In genomic region chr18:45316127-45316526, GRCh38 we compare ENCODE assay signal across 17 cellular contexts.
"Had no signal": no experiment of that assay in that cellular context is flagged by ENCODE, and none has a peak within 500 bp of the region (broad histone marks: within the 10 kb centered on the region; RNA-seq: fewer than 3 reads in every experiment).

No MANE protein-coding gene starts in this region.

- H3K4me1 Mint-ChIP-seq: activated CD8-positive, alpha-beta memory T cell treated with anti-CD3 and anti-CD28 coated beads, Interleukin-2, amount 10 ng/mL, durations not matched to agents 7 days and 5 days; activated naive CD4-positive, alpha-beta T cell treated with anti-CD3 and anti-CD28 coated beads, Interleukin-2, amount 50 U/mL, for 24 hours had no signal

- H3K27me3 ChIP-seq: body of pancreas, upper lobe of right lung had no signal

- H3K4me3 ChIP-seq: body of pancreas, psoas muscle, upper lobe of right lung had no signal

- H3K9me3 ChIP-seq: body of pancreas, psoas muscle, upper lobe of right lung had no signal

- H3K36me3 Mint-ChIP-seq: activated CD8-positive, alpha-beta memory T cell treated with anti-CD3 and anti-CD28 coated beads, Interleukin-2, amount 10 ng/mL, durations not matched to agents 7 days and 5 days; activated naive CD4-positive, alpha-beta T cell treated with anti-CD3 and anti-CD28 coated beads, Interleukin-2, amount 50 U/mL, for 24 hours; natural killer cell treated with Interleukin-12 subunit alpha and Interleukin-12 subunit beta and Interleukin-15 and Interleukin-18, amount 100 ng/mL, for 72 hours had no signal

- H3K4me3 Mint-ChIP-seq: activated CD8-positive, alpha-beta memory T cell treated with anti-CD3 and anti-CD28 coated beads, Interleukin-2, amount 10 ng/mL, durations not matched to agents 7 days and 5 days; activated naive CD4-positive, alpha-beta T cell treated with anti-CD3 and anti-CD28 coated beads, Interleukin-2, amount 50 U/mL, for 24 hours; activated T-cell treated with anti-CD3 and anti-CD28 coated beads, Interleukin-2, amount 50 U/mL, for 24 hours; effector memory CD8-positive, alpha-beta T cell; natural killer cell treated with Interleukin-12 subunit alpha and Interleukin-12 subunit beta and Interleukin-15 and Interleukin-18, amount 100 ng/mL, for 72 hours; T-helper 1 cell treated with Interleukin-12 subunit alpha and Interleukin-12 subunit beta and Interleukin-4 antibody, amounts not matched to agents 30 μg/mL and 1 μg/mL, for 36 hours had no signal

- H3K27ac Mint-ChIP-seq: activated CD8-positive, alpha-beta memory T cell treated with anti-CD3 and anti-CD28 coated beads, Interleukin-2, amount 10 ng/mL, durations not matched to agents 7 days and 5 days; activated naive CD4-positive, alpha-beta T cell treated with anti-CD3 and anti-CD28 coated beads, Interleukin-2, amount 50 U/mL, for 24 hours; activated T-cell treated with anti-CD3 and anti-CD28 coated beads, Interleukin-2, amount 50 U/mL, for 24 hours; effector memory CD8-positive, alpha-beta T cell; natural killer cell treated with Interleukin-12 subunit alpha and Interleukin-12 subunit beta and Interleukin-15 and Interleukin-18, amount 100 ng/mL, for 72 hours; T-helper 1 cell treated with Interleukin-12 subunit alpha and Interleukin-12 subunit beta and Interleukin-4 antibody, amounts not matched to agents 30 μg/mL and 1 μg/mL, for 36 hours had no signal

- H3K4me1 ChIP-seq: body of pancreas had no signal

- DNase-seq: activated CD4-positive, alpha-beta T cell treated with anti-CD3 and anti-CD28 coated beads, Interleukin-2, amount 50 U/mL, for 4 hours; activated CD8-positive, alpha-beta memory T cell treated with anti-CD3 and anti-CD28 coated beads, Interleukin-2, amount 10 ng/mL, durations not matched to agents 7 days and 5 days; activated effector memory CD4-positive, alpha-beta T cell treated with Interleukin-2 at 50 U/mL for 16 hours; activated T-cell treated with anti-CD3 and anti-CD28 coated beads, Interleukin-2, amount 50 U/mL, for 24 hours; body of pancreas; central memory CD4-positive, alpha-beta T cell; cortex of kidney; effector memory CD8-positive, alpha-beta T cell; psoas muscle; stimulated activated CD4-positive, alpha-beta T cell treated with anti-CD3 and anti-CD28 coated beads, Interleukin-4, amount 100 ng/mL, for 1 hour; stimulated activated CD8-positive, alpha-beta memory T cell treated with anti-CD3 and anti-CD28 coated beads, Interleukin-4, amount 100 ng/mL, for 48 hours; stimulated activated naive CD8-positive, alpha-beta T cell treated with anti-CD3 and anti-CD28 coated beads, Interleukin-15, Interleukin-2, amounts not matched to agents 100 U/mL and 50 U/mL, for 24 hours; upper lobe of right lung had no signal

- H3K27ac ChIP-seq: body of pancreas, psoas muscle, upper lobe of right lung had no signal

- H3K9me3 Mint-ChIP-seq: activated naive CD4-positive, alpha-beta T cell treated with anti-CD3 and anti-CD28 coated beads, Interleukin-2, amount 50 U/mL, for 24 hours; activated T-cell treated with anti-CD3 and anti-CD28 coated beads, Interleukin-2, amount 50 U/mL, for 24 hours; effector memory CD8-positive, alpha-beta T cell; natural killer cell treated with Interleukin-12 subunit alpha and Interleukin-12 subunit beta and Interleukin-15 and Interleukin-18, amount 100 ng/mL, for 72 hours; T-helper 1 cell treated with Interleukin-12 subunit alpha and Interleukin-12 subunit beta and Interleukin-4 antibody, amounts not matched to agents 30 μg/mL and 1 μg/mL, for 36 hours had no signal

- H3K36me3 ChIP-seq: upper lobe of right lung had no signal

- FAIRE-seq: islet of Langerhans had no signal

- H3K27me3 Mint-ChIP-seq: activated CD8-positive, alpha-beta memory T cell treated with anti-CD3 and anti-CD28 coated beads, Interleukin-2, amount 10 ng/mL, durations not matched to agents 7 days and 5 days; activated naive CD4-positive, alpha-beta T cell treated with anti-CD3 and anti-CD28 coated beads, Interleukin-2, amount 50 U/mL, for 24 hours had no signal
